Comparison of ENCODE assay signal across 8 cellular contexts in genomic region chr6:27178860-27179259, GRCh38.
A peak's percentile ranks its signal among the peaks of the same experiment; 100 is the strongest.
DNase-seq lines count a peak whose midpoint lies in the region; ATAC-seq and TF ChIP-seq lines count a peak whose summit lies in the region.

No MANE protein-coding gene starts in this region.

- peak overlapping the region; percentile 98 for H3K4me3 Mint-ChIP-seq in activated B cell treated with CpG ODN at 0.5 μM for 24 hours

- no peaks in the 10 kb centered on the region for H3K27me3 ChIP-seq in sigmoid colon

- 48 to 64% methylated on average over 15 of the region's 15 CpGs for WGBS in sigmoid colon, 2 donors

- POLR2A ChIA-PET in activated B cell treated with CpG ODN at 0.5 μM for 24 hours (lab: Charles Lee), result interaction anchor here (0.6 to 5.3 kb wide), 7 partner anchors 9 to 1020 kb away, joined by 3 to 64 read pairs (median 27); a partner anchor contains a TSS

- no peak for TF ChIP-seq POLR2A in sigmoid colon (IDR thresholded peaks at IDR 0.05)

- H3K9me3 Mint-ChIP-seq in activated B cell treated with CpG ODN at 0.5 μM for 24 hours, result peaks cover 7% of the 10 kb centered on the region

- no peak for TF ChIP-seq CTCF in GM12864 (IDR thresholded peaks at IDR 0.05; ENCODE audit: low read depth, low read length, missing control alignments)
- TF ChIP-seq CTCF in activated B cell treated with CpG ODN at 0.5 μM for 24 hours (IDR thresholded peaks at IDR 0.05), result no peak
- no peak for TF ChIP-seq CTCF in fibroblast of villous mesenchyme (IDR thresholded peaks at IDR 0.05; ENCODE audit: insufficient read depth, low read depth, low read length)
- TF ChIP-seq CTCF in sigmoid colon (IDR thresholded peaks at IDR 0.05), result no peak

- peaks cover 2% of the 10 kb centered on the region for H3K27me3 Mint-ChIP-seq in activated B cell treated with CpG ODN at 0.5 μM for 24 hours

- ATAC-seq in activated B cell treated with CpG ODN at 0.5 μM for 24 hours (ENCODE audit: low read depth), result no peak
- ATAC-seq in HG03135 (IDR thresholded peaks at IDR 0.05; ENCODE audit: unreplicated experiment), result no peak
- no peak for ATAC-seq in GM18870 (IDR thresholded peaks at IDR 0.05; ENCODE audit: unreplicated experiment)

- no peaks in the 10 kb centered on the region for H3K9me3 ChIP-seq in sigmoid colon

- no peak for TF ChIP-seq EP300 in sigmoid colon (IDR thresholded peaks at IDR 0.05)

- DNase-seq in GM12864 (ENCODE audit: low read depth) (no peak), activated B cell treated with CpG ODN at 0.5 μM for 24 hours (no peak), fibroblast of villous mesenchyme (ENCODE audit: low read depth) (no peak), sigmoid colon (no peak), NCI-H187 treated with DMSO at 0.1 percent for 48 hours (lab: John Stamatoyannopoulos, UW) (no peak), NCI-H2196 treated with DMSO at 0.1 percent for 48 hours (lab: John Stamatoyannopoulos, UW; ENCODE audit: unreplicated experiment) (no peak)

- no peak overlapping the region for H3K27ac ChIP-seq in sigmoid colon

- H3K4me1 Mint-ChIP-seq in activated B cell treated with CpG ODN at 0.5 μM for 24 hours, result peaks cover 12% of the 10 kb centered on the region

- H3K4me3 ChIP-seq in GM12864 (ENCODE audit: low read depth, low read length) (peak overlapping the region; percentile 89), fibroblast of villous mesenchyme (ENCODE audit: low read depth, low read length) (peak overlapping the region; percentile 81), sigmoid colon (peak overlapping the region; percentile 80 to 100 (median 96))

- no peaks in the 10 kb centered on the region for H3K36me3 ChIP-seq in sigmoid colon

- H3K4me1 ChIP-seq in sigmoid colon, result peaks cover 0 to 13% (median 3%) of the 10 kb centered on the region in 4 donors

- H3K36me3 Mint-ChIP-seq in activated B cell treated with CpG ODN at 0.5 μM for 24 hours (ENCODE audit: low read depth), result peaks cover 14% of the 10 kb centered on the region

- intact Hi-C loops in activated B cell treated with CpG ODN at 0.5 μM for 24 hours (cut with micrococcal nuclease) (loop anchor here (1.0 to 10.0 kb wide), 7 partner anchors 52 to 1686 kb away; partner anchors contain the start of genes ABT1 and ZSCAN31), sigmoid colon (cut with DNase I) (loop anchor here (5.0 kb wide), 4 partner anchors 52 to 718 kb away; partner anchors contain the start of gene ZNF391)

- CTCF ChIA-PET in activated B cell treated with CpG ODN at 0.5 μM for 24 hours (lab: Charles Lee), result interaction anchor here (2.4 kb wide), 1 partner anchor 716 kb away, joined by 17 read pairs; no protein-coding TSS in a partner anchor

- H3K27ac Mint-ChIP-seq in activated B cell treated with CpG ODN at 0.5 μM for 24 hours, result peak overlapping the region; percentile 53
